1 cellular context compared by ENCODE assay signal in genomic region chr7:17988858-17989257, GRCh38.
TF ChIP-seq lines count a peak whose summit lies in the region.

No MANE protein-coding gene starts in this region.

TF ChIP-seq in GM23338, 12 proteins besides CTCF, POLR2A, EP300 and RAD21 (continued from another document):
- TF ChIP-seq ZNF462 (CRISPR knock-in tag; IDR thresholded peaks at IDR 0.05) (no peak), EZH2phosphoT487 (IDR thresholded peaks at IDR 0.05; ENCODE audit: unreplicated experiment) (no peak)
